ENCODE assay signal across 8 cellular contexts in genomic region chr6:31158863-31159855, GRCh38. TPM values are rescaled to one million over a fixed set of nuclear protein-coding genes. Genes with fewer than 3 reads are reported as not detected.
DNase-seq lines count a peak whose midpoint lies in the region; ATAC-seq and TF ChIP-seq lines count a peak whose summit lies in the region.

No MANE protein-coding gene starts in this region.

- H3K9me3 Mint-ChIP-seq in activated CD8-positive, alpha-beta memory T cell treated with anti-CD3 and anti-CD28 coated beads, Interleukin-2, amount 10 ng/mL, durations not matched to agents 7 days and 5 days (ENCODE audit: low read depth) = no peaks in the 10 kb centered on the region

- H3K4me1 Mint-ChIP-seq in activated CD8-positive, alpha-beta memory T cell treated with anti-CD3 and anti-CD28 coated beads, Interleukin-2, amount 10 ng/mL, durations not matched to agents 7 days and 5 days = peaks cover 44% of the 10 kb centered on the region

- peaks cover 50% of the 10 kb centered on the region for H3K36me3 Mint-ChIP-seq in activated CD8-positive, alpha-beta memory T cell treated with anti-CD3 and anti-CD28 coated beads, Interleukin-2, amount 10 ng/mL, durations not matched to agents 7 days and 5 days

- H3K9me3 ChIP-seq in HUES64 (ENCODE audit: insufficient read depth, low read depth, low read length) = no peaks in the 10 kb centered on the region
- no peaks in the 10 kb centered on the region for H3K9me3 ChIP-seq in skeletal muscle satellite cell (replicated peaks; ENCODE audit: low read length)

- H3K4me1 ChIP-seq in HUES64 (ENCODE audit: insufficient read depth, low read length) = peaks cover 12% of the 10 kb centered on the region; the same call in 1 of the 2 replicates
- H3K4me1 ChIP-seq in skeletal muscle satellite cell (ENCODE audit: control insufficient read depth, insufficient read depth, low read length) = peaks cover 17% of the 10 kb centered on the region

- H3K9ac ChIP-seq in HUES64 (ENCODE audit: low read depth, low read length) (peak overlapping the region; percentile 48; the same call in 1 of the 2 replicates), skeletal muscle satellite cell (ENCODE audit: low read depth, low read length) (peak overlapping the region; percentile 85)

- H3K27me3 ChIP-seq in HUES64 (ENCODE audit: insufficient read depth, low read length) (peaks cover 4% of the 10 kb centered on the region; the same call in 1 of the 2 replicates), skeletal muscle satellite cell (ENCODE audit: control insufficient read depth, insufficient read depth, low read length) (no peaks in the 10 kb centered on the region)

- CTCF ChIA-PET in activated CD8-positive, alpha-beta memory T cell treated with anti-CD3 and anti-CD28 coated beads, Interleukin-2, amount 10 ng/mL, durations not matched to agents 7 days and 5 days (lab: Charles Lee) = interaction anchor here (0.7 to 3.5 kb wide), 10 partner anchors 10 to 283 kb away, joined by 3 to 21 read pairs (median 4); no protein-coding TSS in a partner anchor

- ATAC-seq in activated CD8-positive, alpha-beta memory T cell treated with anti-CD3 and anti-CD28 coated beads, Interleukin-2, amount 10 ng/mL, durations not matched to agents 7 days and 5 days = peak; percentile 17
- ATAC-seq in GM18505 (IDR thresholded peaks at IDR 0.05; ENCODE audit: unreplicated experiment) = no peak

- H3K4me2 ChIP-seq in skeletal muscle satellite cell (ENCODE audit: low read length) = peak overlapping the region; percentile 93

- H3K36me3 ChIP-seq in HUES64 (ENCODE audit: insufficient read depth, low read length) (peaks cover 53% of the 10 kb centered on the region), skeletal muscle satellite cell (ENCODE audit: insufficient read depth, low read length) (peaks cover 24% of the 10 kb centered on the region)

- DNase-seq in activated CD4-positive, alpha-beta T cell treated with anti-CD3 and anti-CD28 coated beads for 24 hours (ENCODE audit: low read depth in 2 of 2) = peak; percentile 2 to 6
- no peak for DNase-seq in activated CD4-positive, alpha-beta T cell treated with anti-CD3 and anti-CD28 coated beads for 4 hours
- peak; percentile 63 for DNase-seq in activated CD8-positive, alpha-beta memory T cell treated with anti-CD3 and anti-CD28 coated beads, Interleukin-2, amount 10 ng/mL, durations not matched to agents 7 days and 5 days
- DNase-seq in germinal center (ENCODE audit: low spot score) (peak; percentile 58), SHP77 treated with DMSO at 0.1 percent for 48 hours (lab: John Stamatoyannopoulos, UW) (no peak)

- H3K4me3 ChIP-seq in HUES64 (ENCODE audit: low read length) (peak overlapping the region; percentile 80), skeletal muscle satellite cell (ENCODE audit: low read length) (peak overlapping the region; percentile 83)

- WGBS in HUES64 = 6% methylated on average over 35 of the region's 35 CpGs

- peak overlapping the region; percentile 84 for H3K27ac Mint-ChIP-seq in activated CD8-positive, alpha-beta memory T cell treated with anti-CD3 and anti-CD28 coated beads, Interleukin-2, amount 10 ng/mL, durations not matched to agents 7 days and 5 days

- no peak for TF ChIP-seq POLR2A in GM18505 (IDR thresholded peaks at IDR 0.05; ENCODE audit: borderline replicate concordance, extremely low read depth, insufficient read depth, insufficient read length)

- peak overlapping the region; percentile 99 for H3K4me3 Mint-ChIP-seq in activated CD8-positive, alpha-beta memory T cell treated with anti-CD3 and anti-CD28 coated beads, Interleukin-2, amount 10 ng/mL, durations not matched to agents 7 days and 5 days

- H3K27me3 Mint-ChIP-seq in activated CD8-positive, alpha-beta memory T cell treated with anti-CD3 and anti-CD28 coated beads, Interleukin-2, amount 10 ng/mL, durations not matched to agents 7 days and 5 days = no peaks in the 10 kb centered on the region

- no peak overlapping the region; the same call in 1 of the 2 replicates for H3K27ac ChIP-seq in HUES64 (ENCODE audit: low read depth, low read length)

RNA-seq across cellular contexts. Expression of gene TCF19, which starts 0.8 kb away (rescaled TPM):
- 8.8 TPM for polyA plus RNA-seq in HUES64 (2013, experiment 1 of 2)
- 8.7 TPM for polyA plus RNA-seq in HUES64 (2013, experiment 2 of 2)
- total RNA-seq in activated CD8-positive, alpha-beta memory T cell treated with anti-CD3 and anti-CD28 coated beads, Interleukin-2, amount 10 ng/mL, durations not matched to agents 7 days and 5 days = 100 to 1,000 TPM; 100 to 106 TPM
- total RNA-seq in skeletal muscle satellite cell (2012; rRNA removed) = 13.4 and 19.2 TPM in 2 replicates

RNA-seq across cellular contexts. Expression of gene CCHCR1, which starts 1.6 kb away (rescaled TPM):
- polyA plus RNA-seq in HUES64 (2013, experiment 1 of 2) = 20.2 TPM
- polyA plus RNA-seq in HUES64 (2013, experiment 2 of 2) = 25.1 TPM
- total RNA-seq in activated CD8-positive, alpha-beta memory T cell treated with anti-CD3 and anti-CD28 coated beads, Interleukin-2, amount 10 ng/mL, durations not matched to agents 7 days and 5 days = 10 to 100 TPM; 48.3 to 57.9 TPM
- total RNA-seq in skeletal muscle satellite cell (2012; rRNA removed) = 14.2 and 15.3 TPM in 2 replicates

RNA-seq across cellular contexts. Expression of gene POU5F1, which starts 11.3 kb away (rescaled TPM):
- polyA plus RNA-seq in HUES64 (2013, experiment 1 of 2) = 1,581 TPM
- polyA plus RNA-seq in HUES64 (2013, experiment 2 of 2) = 1,420 TPM
- not detected for total RNA-seq in activated CD8-positive, alpha-beta memory T cell treated with anti-CD3 and anti-CD28 coated beads, Interleukin-2, amount 10 ng/mL, durations not matched to agents 7 days and 5 days
- 0.25 and 0.66 TPM in 2 replicates for total RNA-seq in skeletal muscle satellite cell (2012; rRNA removed)

RNA-seq across cellular contexts. Expression of gene PSORS1C2, which starts 20.3 kb away (rescaled TPM):
- 1.2 TPM for polyA plus RNA-seq in HUES64 (2013, experiment 1 of 2)
- 0.95 TPM for polyA plus RNA-seq in HUES64 (2013, experiment 2 of 2)
- not detected for total RNA-seq in activated CD8-positive, alpha-beta memory T cell treated with anti-CD3 and anti-CD28 coated beads, Interleukin-2, amount 10 ng/mL, durations not matched to agents 7 days and 5 days
- not detected in 2 replicates for total RNA-seq in skeletal muscle satellite cell (2012; rRNA removed)

RNA-seq across cellular contexts. Expression of gene CDSN, which starts 38.9 kb away (rescaled TPM):
- polyA plus RNA-seq in HUES64 (2013, experiment 1 of 2) = not detected
- polyA plus RNA-seq in HUES64 (2013, experiment 2 of 2) = not detected
- not detected for total RNA-seq in activated CD8-positive, alpha-beta memory T cell treated with anti-CD3 and anti-CD28 coated beads, Interleukin-2, amount 10 ng/mL, durations not matched to agents 7 days and 5 days
- not detected in 2 replicates for total RNA-seq in skeletal muscle satellite cell (2012; rRNA removed)

Comparison
In these comparisons a context has a peak if more than half of its experiments do, and no peak if none do; other contexts are left out.
1. DNase-seq: peak in activated CD4-positive, alpha-beta T cell treated with anti-CD3 and anti-CD28 coated beads for 24 hours (2 of 2), activated CD8-positive, alpha-beta memory T cell treated with anti-CD3 and anti-CD28 coated beads, Interleukin-2, amount 10 ng/mL, durations not matched to agents 7 days and 5 days (single experiment) and germinal center (single experiment); none in activated CD4-positive, alpha-beta T cell treated with anti-CD3 and anti-CD28 coated beads for 4 hours (0 of 2) and SHP77 treated with DMSO at 0.1 percent for 48 hours (single experiment).